In genomic region chr15:55434989-55435825, GRCh38 we compare ENCODE assay signal across 10 cellular contexts. TPM values are rescaled to one million over a fixed set of nuclear protein-coding genes. Genes with fewer than 3 reads are reported as not detected.
A peak's percentile ranks its signal among the peaks of the same experiment; 100 is the strongest.
DNase-seq lines count a peak whose midpoint lies in the region; FAIRE-seq and TF ChIP-seq lines count a peak whose summit lies in the region.
"Had no signal": no experiment of that assay in that cellular context is flagged by ENCODE, and none has a peak within 500 bp of the region (broad histone marks: within the 10 kb centered on the region; RNA-seq: fewer than 3 reads in every experiment).

No MANE protein-coding gene starts in this region.

- CTCF ChIA-PET in endothelial cell of umbilical vein (lab: Charles Lee), result interaction anchor here (0.6 to 2.5 kb wide), 57 partner anchors 8 to 1472 kb away, joined by 3 to 64 read pairs (median 4); partner anchors contain the start of genes CCPG1, PIERCE2, PIGB and PIGBOS1

- H3K27ac ChIP-seq in HL-60 (replicated peaks) (no peak overlapping the region), endothelial cell of umbilical vein (ENCODE audit: insufficient read depth, low read depth, low read length) (no peak overlapping the region)
- H3K27ac ChIP-seq: SJSA1, skin epidermis had no signal

- H3K9ac ChIP-seq in endothelial cell of umbilical vein (replicated peaks; ENCODE audit: extremely low read depth, insufficient read depth, low read length), result no peak overlapping the region

- dilution Hi-C loops in endothelial cell of umbilical vein (cut with MboI; ENCODE audit: extremely low pct_ligation_motif_present, low sequenced_read_pairs), result no loop called here

- DNase-seq in BE2C, result no peak
- peak; percentile 21 for DNase-seq in GM12891 (ENCODE audit: insufficient read length, low spot score)
- DNase-seq in HL-60 (ENCODE audit: low read depth in 1 of 2, low spot score in 1 of 2), result peak; percentile 12 to 48
- DNase-seq in RPMI8226, result peak; percentile 78
- DNase-seq in endothelial cell of umbilical vein (ENCODE audit: low read depth, low spot score), result peak; percentile 83
- peak; percentile 51 for DNase-seq in myocyte (ENCODE audit: low read depth)
- no peak for DNase-seq in effector CD4-positive, alpha-beta T cell
- DNase-seq in ureter (ENCODE audit: low spot score), result no peak

- H3K36me3 ChIP-seq in BE2C, result no peaks in the 10 kb centered on the region
- no peaks in the 10 kb centered on the region for H3K36me3 ChIP-seq in endothelial cell of umbilical vein (ENCODE audit: control insufficient read depth in 2 of 2, extremely low read depth in 1 of 2, insufficient read depth in 2 of 2, low read length in 2 of 2)
- H3K36me3 ChIP-seq: SJSA1 had no signal

- H3K9me3 ChIP-seq in BE2C (no peaks in the 10 kb centered on the region), endothelial cell of umbilical vein (replicated peaks; ENCODE audit: control insufficient read depth, insufficient read depth, low read length) (no peaks in the 10 kb centered on the region)
- H3K9me3 ChIP-seq: SJSA1 had no signal

- no peak overlapping the region for H3K4me2 ChIP-seq in endothelial cell of umbilical vein (ENCODE audit: insufficient read depth, low read length)

- no peaks in the 10 kb centered on the region for H4K20me1 ChIP-seq in endothelial cell of umbilical vein (replicated peaks; ENCODE audit: control insufficient read depth, extremely low read depth, insufficient read depth, low read length)

- H3K4me3 ChIP-seq in BE2C (ENCODE audit: low read depth, low read length), result no peak overlapping the region
- H3K4me3 ChIP-seq in HL-60 (replicated peaks; ENCODE audit: insufficient read depth, low read length), result no peak overlapping the region
- H3K4me3 ChIP-seq in endothelial cell of umbilical vein (replicated peaks in 1 of 3; ENCODE audit: insufficient read depth in 1 of 3, low read depth in 1 of 3, low read length in 3 of 3), result no peak overlapping the region
- H3K4me3 ChIP-seq: SJSA1, skin epidermis had no signal

- TF ChIP-seq CTCF in BE2C (IDR thresholded peaks at IDR 0.05; ENCODE audit: low read depth, low read length) (peak; percentile 81), HL-60 (IDR thresholded peaks at IDR 0.05; ENCODE audit: insufficient read depth, low read length) (peak; percentile 39), endothelial cell of umbilical vein (IDR thresholded peaks at IDR 0.05; ENCODE audit: extremely low read depth in 1 of 2, insufficient read depth in 1 of 2, low read depth in 1 of 2, low read length in 2 of 2) (peak; percentile 47 to 59)

- H2AFZ ChIP-seq in endothelial cell of umbilical vein (ENCODE audit: low read depth, low read length), result no peak overlapping the region

- FAIRE-seq in GM12891 (lab: Jason Lieb, UNC), result peak; percentile 56
- peak; percentile 76 for FAIRE-seq in endothelial cell of umbilical vein (lab: Jason Lieb, UNC)

- no peak for TF ChIP-seq POLR2A in GM12891 (IDR thresholded peaks at IDR 0.05; ENCODE audit: low read depth, low read length)
- TF ChIP-seq POLR2A in endothelial cell of umbilical vein (IDR thresholded peaks at IDR 0.05; ENCODE audit: low read depth, low read length), result no peak

- no peaks in the 10 kb centered on the region for H3K9me1 ChIP-seq in endothelial cell of umbilical vein (replicated peaks; ENCODE audit: control insufficient read depth, extremely low read depth, insufficient read depth, low read length)

- H3K4me1 ChIP-seq in BE2C (no peaks in the 10 kb centered on the region), endothelial cell of umbilical vein (ENCODE audit: control insufficient read depth, extremely low read depth, insufficient read depth, low read length) (no peaks in the 10 kb centered on the region)
- H3K4me1 ChIP-seq: SJSA1 had no signal

- no peaks in the 10 kb centered on the region for H3K79me2 ChIP-seq in endothelial cell of umbilical vein (ENCODE audit: control insufficient read depth, insufficient read depth, low read length)

- intact Hi-C loops in endothelial cell of umbilical vein (cut with micrococcal nuclease), result loop anchor here (1.0 to 5.0 kb wide), 6 partner anchors 26 to 1353 kb away; partner anchors contain the start of genes CCPG1, PIERCE2, PIGB and PIGBOS1

- no peaks in the 10 kb centered on the region for H3K27me3 ChIP-seq in BE2C
- no peaks in the 10 kb centered on the region for H3K27me3 ChIP-seq in HL-60 (ENCODE audit: insufficient read depth, poor library complexity, severe bottlenecking)
- H3K27me3 ChIP-seq in endothelial cell of umbilical vein (ENCODE audit: control insufficient read depth in 2 of 2, insufficient read depth in 2 of 2, low read length in 2 of 2), result no peaks in the 10 kb centered on the region
- H3K27me3 ChIP-seq: SJSA1 had no signal

- POLR2A ChIA-PET in endothelial cell of umbilical vein (lab: Charles Lee), result no interaction called here

- no TSS peak for BruUV-seq in endothelial cell of umbilical vein (replicated peaks; lab: Mats Ljungman, UMichigan)

TF ChIP-seq in GM12891, 5 proteins besides CTCF, POLR2A, EP300 and RAD21:
- no peak for TF ChIP-seq POLR2AphosphoS5 (IDR thresholded peaks at IDR 0.05; ENCODE audit: low read depth, low read length)

TF ChIP-seq in endothelial cell of umbilical vein, 7 proteins besides CTCF, POLR2A, EP300 and RAD21:
- TF ChIP-seq EZH2 (IDR thresholded peaks at IDR 0.05; ENCODE audit: borderline replicate concordance, low read depth, low read length, severe bottlenecking), result no peak
- TF ChIP-seq FOS (IDR thresholded peaks at IDR 0.05; ENCODE audit: borderline replicate concordance, insufficient read depth, low read length), result no peak
- no peak for TF ChIP-seq POLR2AphosphoS5 (IDR thresholded peaks at IDR 0.05; ENCODE audit: insufficient read depth, low read depth, low read length)
- TF ChIP-seq JUN (IDR thresholded peaks at IDR 0.05; ENCODE audit: borderline replicate concordance, insufficient read depth, insufficient read length, low read depth), result no peak
- no peak for TF ChIP-seq MYC (IDR thresholded peaks at IDR 0.05; ENCODE audit: low read depth, low read length)
- no peak for TF ChIP-seq MAX (IDR thresholded peaks at IDR 0.05; ENCODE audit: insufficient read depth, insufficient read length)
- TF ChIP-seq GATA2 (IDR thresholded peaks at IDR 0.05; ENCODE audit: insufficient read depth, insufficient read length, low read depth, low read length), result no peak

RNA-seq across cellular contexts. Expression of gene PIERCE2, which starts 26.9 kb away (rescaled TPM):
- 1.6 TPM for polyA plus RNA-seq in BE2C (2012; ENCODE audit: insufficient read depth, insufficient read length, low read depth)
- 0.41 TPM for polyA plus RNA-seq in GM12891 (2012; ENCODE audit: low read depth, missing spikeins)
- total RNA-seq in endothelial cell of umbilical vein (1.9 and 2.3 TPM in 2 replicates), myocyte (5.4 and 8.5 TPM in 2 replicates), ureter (3.0 TPM)
- 1.4 and 1.8 TPM in 2 replicates for polyA plus RNA-seq in endothelial cell of umbilical vein
- 2.6 and 2.7 TPM in 2 replicates for polyA plus RNA-seq in endothelial cell of umbilical vein (2011; cell fraction: cytosol; rRNA removed)
- 0.70 and 1.2 TPM in 2 replicates for polyA plus RNA-seq in endothelial cell of umbilical vein (2011; cell fraction: nucleus; rRNA removed)
- polyA plus RNA-seq in endothelial cell of umbilical vein (2012), result 0.85 and 2.5 TPM in 2 replicates
- 1.1 TPM in 1 of 2 replicates, not detected in the other for polyA minus RNA-seq in endothelial cell of umbilical vein
- polyA minus RNA-seq in endothelial cell of umbilical vein (2011; cell fraction: cytosol; rRNA and poly(A)+ RNA removed), result 2.5 TPM
- 0.91 TPM in 1 of 2 replicates, not detected in the other for polyA minus RNA-seq in endothelial cell of umbilical vein (2011; cell fraction: nucleus; rRNA and poly(A)+ RNA removed)
- 4.1 TPM for polyA plus RNA-seq in myocyte (2012)
- total RNA-seq: SJSA1 had no signal

RNA-seq across cellular contexts. Expression of gene CCPG1, which starts 27.0 kb away (rescaled TPM):
- polyA plus RNA-seq in BE2C (2012; ENCODE audit: insufficient read depth, insufficient read length, low read depth), result 29.8 TPM
- polyA plus RNA-seq in GM12891 (2012; ENCODE audit: low read depth, missing spikeins), result 2.8 TPM
- 58.5 and 59.5 TPM in 2 replicates for total RNA-seq in endothelial cell of umbilical vein
- polyA plus RNA-seq in endothelial cell of umbilical vein, result 12.9 and 19.1 TPM in 2 replicates
- 20.8 and 21.1 TPM in 2 replicates for polyA plus RNA-seq in endothelial cell of umbilical vein (2011; cell fraction: cytosol; rRNA removed)
- polyA plus RNA-seq in endothelial cell of umbilical vein (2011; cell fraction: nucleus; rRNA removed), result 24.8 and 31.1 TPM in 2 replicates
- 29.6 and 39.1 TPM in 2 replicates for polyA plus RNA-seq in endothelial cell of umbilical vein (2012)
- polyA minus RNA-seq in endothelial cell of umbilical vein, result 31.3 and 35.5 TPM in 2 replicates
- 28.3 TPM for polyA minus RNA-seq in endothelial cell of umbilical vein (2011; cell fraction: cytosol; rRNA and poly(A)+ RNA removed)
- 18.8 and 25.9 TPM in 2 replicates for polyA minus RNA-seq in endothelial cell of umbilical vein (2011; cell fraction: nucleus; rRNA and poly(A)+ RNA removed)
- total RNA-seq in myocyte, result 63.6 and 64.1 TPM in 2 replicates
- polyA plus RNA-seq in myocyte (2012), result 75.1 TPM
- total RNA-seq in ureter, result 60.7 TPM

Comparison
In these comparisons a context has a peak if more than half of its experiments do, and no peak if none do; other contexts are left out.
1. DNase-seq: peak in GM12891 (single experiment), HL-60 (2 of 2), RPMI8226 (single experiment), endothelial cell of umbilical vein (single experiment) and myocyte (single experiment); none in BE2C (single experiment), effector CD4-positive, alpha-beta T cell (single experiment) and ureter (single experiment).
2. Peak in every context shown above with its lines, with median percentiles within 50 percentile points of each other: CTCF ChIP-seq.